In genomic region chr2:43559391-43560230, GRCh38 we compare ENCODE assay signal across 12 cellular contexts. TPM values are rescaled to one million over a fixed set of nuclear protein-coding genes. Genes with fewer than 3 reads are reported as not detected.
DNase-seq lines count a peak whose midpoint lies in the region; ATAC-seq and TF ChIP-seq lines count a peak whose summit lies in the region.
"Had no signal": no experiment of that assay in that cellular context is flagged by ENCODE, and none has a peak within 500 bp of the region (broad histone marks: within the 10 kb centered on the region; RNA-seq: fewer than 3 reads in every experiment).

No MANE protein-coding gene starts in this region.

- intact Hi-C loops in activated CD4-positive, alpha-beta T cell treated with anti-CD3 and anti-CD28 coated beads, Interleukin-2, amount 10 ng/mL, durations not matched to agents 24 days and 14 days (cut with micrococcal nuclease): loop anchor here (1.0 to 5.0 kb wide), 8 partner anchors 11 to 402 kb away; partner anchors contain the start of gene ZFP36L2

- peak overlapping the region; percentile 62 for H3K4me3 Mint-ChIP-seq in activated CD4-positive, alpha-beta T cell treated with anti-CD3 and anti-CD28 coated beads, Interleukin-2, amount 10 ng/mL, durations not matched to agents 24 days and 14 days
- no peak overlapping the region for H3K4me3 Mint-ChIP-seq in mesothelial cell of epicardium
- no peak overlapping the region for H3K4me3 Mint-ChIP-seq in naive thymus-derived CD8-positive, alpha-beta T cell

- peaks cover 52% of the 10 kb centered on the region for H3K4me1 Mint-ChIP-seq in activated CD4-positive, alpha-beta T cell treated with anti-CD3 and anti-CD28 coated beads, Interleukin-2, amount 10 ng/mL, durations not matched to agents 24 days and 14 days
- peaks cover 5% of the 10 kb centered on the region for H3K4me1 Mint-ChIP-seq in mesothelial cell of epicardium
- H3K4me1 Mint-ChIP-seq in naive thymus-derived CD8-positive, alpha-beta T cell: peaks cover 0 to 9% (median under 1%) of the 10 kb centered on the region in 4 donors

- ATAC-seq in GM21723 (IDR thresholded peaks at IDR 0.05; ENCODE audit: unreplicated experiment) (peak; percentile 93), HG03378 (IDR thresholded peaks at IDR 0.05; ENCODE audit: unreplicated experiment) (peak; percentile 76)
- ATAC-seq in naive thymus-derived CD8-positive, alpha-beta T cell: no peak
- ATAC-seq: A549, foreskin keratinocyte had no signal

- no peaks in the 10 kb centered on the region for H3K9me3 Mint-ChIP-seq in activated CD4-positive, alpha-beta T cell treated with anti-CD3 and anti-CD28 coated beads, Interleukin-2, amount 10 ng/mL, durations not matched to agents 24 days and 14 days
- H3K9me3 Mint-ChIP-seq in mesothelial cell of epicardium: no peaks in the 10 kb centered on the region
- no peaks in the 10 kb centered on the region for H3K9me3 Mint-ChIP-seq in naive thymus-derived CD8-positive, alpha-beta T cell

- no peaks in the 10 kb centered on the region for H3K27me3 Mint-ChIP-seq in activated CD4-positive, alpha-beta T cell treated with anti-CD3 and anti-CD28 coated beads, Interleukin-2, amount 10 ng/mL, durations not matched to agents 24 days and 14 days
- no peaks in the 10 kb centered on the region for H3K27me3 Mint-ChIP-seq in mesothelial cell of epicardium (ENCODE audit: low read depth)
- H3K27me3 Mint-ChIP-seq in naive thymus-derived CD8-positive, alpha-beta T cell: no peaks in the 10 kb centered on the region

- no peak for TF ChIP-seq CTCF in mesothelial cell of epicardium (IDR thresholded peaks at IDR 0.05; ENCODE audit: unreplicated experiment)

- peaks cover 62% of the 10 kb centered on the region for H3K36me3 Mint-ChIP-seq in activated CD4-positive, alpha-beta T cell treated with anti-CD3 and anti-CD28 coated beads, Interleukin-2, amount 10 ng/mL, durations not matched to agents 24 days and 14 days (ENCODE audit: low read depth)
- peaks cover 32% of the 10 kb centered on the region for H3K36me3 Mint-ChIP-seq in mesothelial cell of epicardium
- peaks cover 4 to 80% (median 27%) of the 10 kb centered on the region in 3 donors for H3K36me3 Mint-ChIP-seq in naive thymus-derived CD8-positive, alpha-beta T cell

- DNase-seq in activated CD4-positive, alpha-beta T cell treated with anti-CD3 and anti-CD28 coated beads, Interleukin-2, amount 10 ng/mL, durations not matched to agents 24 days and 14 days: peak; percentile 68
- no peak for DNase-seq in activated CD4-positive, alpha-beta T cell treated with anti-CD3 and anti-CD28 coated beads, Interleukin-2, amount 50 U/mL, for 4 hours
- DNase-seq in mesothelial cell of epicardium (ENCODE audit: low spot score in 2 of 2, unreplicated experiment in 2 of 2) (no peak), NCI-H146 treated with DMSO at 0.1 percent for 48 hours (lab: John Stamatoyannopoulos, UW; ENCODE audit: unreplicated experiment) (no peak), GM19240 (ENCODE audit: insufficient read length, low spot score) (no peak)
- no peak for DNase-seq in naive thymus-derived CD8-positive, alpha-beta T cell
- DNase-seq: brain microvascular endothelial cell, foreskin keratinocyte, NCI-H82 had no signal

- H3K27ac Mint-ChIP-seq in activated CD4-positive, alpha-beta T cell treated with anti-CD3 and anti-CD28 coated beads, Interleukin-2, amount 10 ng/mL, durations not matched to agents 24 days and 14 days: peak overlapping the region; percentile 96
- peak overlapping the region; percentile 44 for H3K27ac Mint-ChIP-seq in mesothelial cell of epicardium
- peak overlapping the region in 5 of 10 donors; percentile 30 to 64 (median 47) for H3K27ac Mint-ChIP-seq in naive thymus-derived CD8-positive, alpha-beta T cell

- POLR2A ChIA-PET in naive thymus-derived CD8-positive, alpha-beta T cell (lab: Charles Lee): no interaction called here

RNA-seq across cellular contexts. Expression of gene THADA, which starts 36.2 kb away (rescaled TPM):
- 41.6 and 55.4 TPM in 2 replicates for total RNA-seq in activated CD4-positive, alpha-beta T cell treated with anti-CD3 and anti-CD28 coated beads, Interleukin-2, amount 10 ng/mL, durations not matched to agents 24 days and 14 days
- 28.5 to 33.6 TPM (median 29.7 TPM) in 3 replicates for total RNA-seq in mesothelial cell of epicardium
- total RNA-seq in naive thymus-derived CD8-positive, alpha-beta T cell: 10 to 100 TPM; 36.4 to 40.3 TPM
- polyA plus RNA-seq in naive thymus-derived CD8-positive, alpha-beta T cell: 10 to 100 TPM in 1 of 3 donors, 1 to 10 TPM in 2; 9.2 to 15.5 (median 9.8) TPM

Comparison
In these comparisons a context has a peak if more than half of its experiments do, and no peak if none do; other contexts are left out.
1. ATAC-seq: peak in GM21723 (single experiment) and HG03378 (single experiment); none in naive thymus-derived CD8-positive, alpha-beta T cell (0 of 2).